ENCODE assay signal across 15 cellular contexts in the genomic region with DNA sequence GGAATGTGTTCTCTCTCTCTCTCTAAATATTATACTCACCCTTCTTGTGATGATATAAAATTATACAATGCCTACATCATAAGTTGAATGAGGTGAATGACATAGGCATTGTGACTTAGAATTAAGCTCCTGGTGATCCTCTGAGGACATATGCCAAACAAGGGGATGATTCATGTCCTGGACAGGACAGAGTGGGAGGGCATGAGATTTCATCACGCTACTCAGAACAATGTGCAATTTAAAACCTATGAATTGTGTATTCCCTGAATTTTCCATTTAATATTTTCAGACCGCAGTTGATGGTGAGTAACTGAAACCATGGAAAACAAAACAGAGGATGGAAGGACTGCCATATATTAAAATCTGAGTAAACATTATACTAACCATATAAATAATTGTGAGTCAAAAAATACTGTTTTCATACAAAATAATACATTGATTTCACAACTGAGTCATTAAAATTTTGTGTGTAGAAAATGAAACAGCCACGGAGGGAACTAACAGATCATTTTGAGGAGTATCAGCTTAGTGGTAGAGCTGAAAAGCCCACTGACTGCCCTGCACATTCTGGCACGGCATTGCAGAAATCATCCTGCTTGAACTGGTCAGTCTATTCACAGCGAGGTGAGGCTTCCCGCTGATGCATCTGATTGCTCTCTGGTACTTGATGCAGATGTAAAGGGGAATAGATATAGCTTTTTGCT.
A peak's percentile ranks its signal among the peaks of the same experiment; 100 is the strongest.
DNase-seq lines count a peak whose midpoint lies in the region; ATAC-seq and TF ChIP-seq lines count a peak whose summit lies in the region.
"Had no signal": no experiment of that assay in that cellular context is flagged by ENCODE, and none has a peak within 500 bp of the region (broad histone marks: within the 10 kb centered on the region; RNA-seq: fewer than 3 reads in every experiment).

No MANE protein-coding gene starts in this region.

- H2AFZ ChIP-seq in GM23248 (no peak overlapping the region), PC-9 (no peak overlapping the region)
- H2AFZ ChIP-seq: GM23338 had no signal

- no peak overlapping the region for H3K4me3 ChIP-seq in GM23248
- peak overlapping the region in 1 of 2 experiments; percentile 29; a peak in 2 of 4 replicates for H3K4me3 ChIP-seq in Panc1 (ENCODE audit: low read depth in 2 of 2, low read length in 2 of 2)
- no peak overlapping the region for H3K4me3 ChIP-seq in PC-9
- H3K4me3 ChIP-seq: GM23338 had no signal

- H3K9me3 Mint-ChIP-seq in neural crest cell = peaks cover 4% of the 10 kb centered on the region
- H3K9me3 Mint-ChIP-seq: GM23338 had no signal

- no peak overlapping the region for H3K4me3 Mint-ChIP-seq in neural crest cell
- H3K4me3 Mint-ChIP-seq: CD8-positive, alpha-beta T cell; GM23338; naive thymus-derived CD8-positive, alpha-beta T cell had no signal

- H3K36me3 ChIP-seq in GM23248 (ENCODE audit: low read depth) = no peaks in the 10 kb centered on the region
- no peaks in the 10 kb centered on the region for H3K36me3 ChIP-seq in Panc1 (ENCODE audit: control insufficient read depth, insufficient read depth, low read length)
- H3K36me3 ChIP-seq in PC-9 (ENCODE audit: low read depth) = no peaks in the 10 kb centered on the region

- H3K4me2 ChIP-seq in GM23248 (ENCODE audit: unreplicated experiment) (no peak overlapping the region), PC-9 (no peak overlapping the region)
- H3K4me2 ChIP-seq: GM23338 had no signal

- WGBS in GM23248 (ENCODE audit: low coverage in 1 of 2, low lambda C conversion rate in 2 of 2, missing lambda C conversion rate in 2 of 2), 2 experiments = 17 to 20% methylated on average over 6 of the region's 6 CpGs

- H3K9me3 ChIP-seq in GM23248 (ENCODE audit: low read depth) = no peaks in the 10 kb centered on the region
- no peaks in the 10 kb centered on the region for H3K9me3 ChIP-seq in Panc1 (ENCODE audit: control insufficient read depth, insufficient read depth, low read depth, low read length)
- no peaks in the 10 kb centered on the region for H3K9me3 ChIP-seq in PC-9 (ENCODE audit: insufficient read depth, low read depth)

- H3K27ac Mint-ChIP-seq in neural crest cell (ENCODE audit: unreplicated experiment) = peak overlapping the region; percentile 52
- H3K27ac Mint-ChIP-seq: CD8-positive, alpha-beta T cell; GM23338; naive thymus-derived CD8-positive, alpha-beta T cell had no signal

- peak; percentile 78; the same call in 1 of the 2 replicates for ATAC-seq in Panc1
- ATAC-seq: CD8-positive, alpha-beta T cell; GM23338; naive thymus-derived CD8-positive, alpha-beta T cell had no signal

- no peaks in the 10 kb centered on the region for H3K27me3 ChIP-seq in GM23248 (replicated peaks; ENCODE audit: insufficient read depth)
- no peaks in the 10 kb centered on the region for H3K27me3 ChIP-seq in Panc1 (ENCODE audit: control insufficient read depth, insufficient read depth, low read length)
- no peaks in the 10 kb centered on the region for H3K27me3 ChIP-seq in PC-9 (ENCODE audit: insufficient read depth, low read depth)

- POLR2A ChIA-PET in Panc1 (lab: Charles Lee) = no interaction called here
- POLR2A ChIA-PET in PC-9 (lab: Charles Lee; ENCODE audit: unreplicated experiment) = no interaction called here

- in situ Hi-C loops in GM23248 (cut with MboI) (no loop called here), Panc1 (cut with HindIII; ENCODE audit: low pct_unique_long_range_greater_than_20kb, low sequenced_read_pairs) (no loop called here), GM13976 (cut with MboI; ENCODE audit: low sequenced_read_pairs, unreplicated experiment) (no loop called here)

- H3K79me2 ChIP-seq in GM23248 (ENCODE audit: insufficient read depth) = no peaks in the 10 kb centered on the region
- H3K79me2 ChIP-seq in PC-9 (ENCODE audit: low read depth) = no peaks in the 10 kb centered on the region

- BruUV-seq in Panc1 (replicated peaks; lab: Mats Ljungman, UMichigan) (no TSS peak), PC-9 (replicated peaks; lab: Mats Ljungman, UMichigan) (no TSS peak)

- no peaks in the 10 kb centered on the region for H3K27me3 Mint-ChIP-seq in neural crest cell (ENCODE audit: low read depth)
- H3K27me3 Mint-ChIP-seq: naive thymus-derived CD8-positive, alpha-beta T cell had no signal

- H3K9me2 ChIP-seq in GM23248 (ENCODE audit: insufficient read depth) (no peaks in the 10 kb centered on the region), PC-9 (ENCODE audit: insufficient read depth) (no peaks in the 10 kb centered on the region)

- intact Hi-C loops in Panc1 (cut with micrococcal nuclease; ENCODE audit: unreplicated experiment) = no loop called here
- intact Hi-C loops in PC-9 (cut with micrococcal nuclease; ENCODE audit: unreplicated experiment) = no loop called here

- H3F3A ChIP-seq in GM23248 (ENCODE audit: insufficient read depth) (no peaks in the 10 kb centered on the region), PC-9 (ENCODE audit: insufficient read depth, low read depth) (no peaks in the 10 kb centered on the region)

- CTCF ChIA-PET in Panc1 (lab: Charles Lee) (interaction anchor here (0.5 kb wide), 1 partner anchor 226 kb away, joined by 4 read pairs; no protein-coding TSS in a partner anchor), PC-9 (lab: Charles Lee) (no interaction called here)

- H3K9ac ChIP-seq in GM23248 = no peak overlapping the region

- H3K4me1 ChIP-seq in GM23248 (ENCODE audit: insufficient read depth) (no peaks in the 10 kb centered on the region), Panc1 (ENCODE audit: control insufficient read depth, insufficient read depth, low read length) (peaks cover 12% of the 10 kb centered on the region), PC-9 (replicated peaks; ENCODE audit: insufficient read depth) (no peaks in the 10 kb centered on the region)

- H3K36me3 Mint-ChIP-seq in neural crest cell (ENCODE audit: low read depth) = peaks cover 3% of the 10 kb centered on the region
- H3K36me3 Mint-ChIP-seq: CD8-positive, alpha-beta T cell; naive thymus-derived CD8-positive, alpha-beta T cell had no signal

- no peaks in the 10 kb centered on the region for H4K20me1 ChIP-seq in GM23248 (ENCODE audit: insufficient read depth)
- H4K20me1 ChIP-seq in PC-9 (ENCODE audit: insufficient read depth) = no peaks in the 10 kb centered on the region

- peak; percentile 3 for DNase-seq in GM23248
- no peak for DNase-seq in Panc1 (ENCODE audit: low read depth, low spot score)
- peak; percentile 37 for DNase-seq in dermis blood vessel endothelial cell
- no peak for DNase-seq in neural crest cell (ENCODE audit: low read depth, low spot score)
- DNase-seq in PC-9 = no peak
- no peak for DNase-seq in GM13976 (ENCODE audit: low spot score)
- DNase-seq in SW480 (ENCODE audit: low spot score) = no peak
- DNase-seq in SIG-M5 (lab: John Stamatoyannopoulos, UW) = no peak
- DNase-seq: aorta; CD8-positive, alpha-beta T cell; islet precursor cell; naive thymus-derived CD8-positive, alpha-beta T cell; NCI-H2029 treated with DMSO at 0.1 percent for 48 hours; stimulated activated CD4-positive, alpha-beta T cell treated with anti-CD3 and anti-CD28 coated beads, Interleukin-15, amount 100 ng/mL, for 24 hours had no signal

- peaks cover 17% of the 10 kb centered on the region for H3K4me1 Mint-ChIP-seq in neural crest cell
- H3K4me1 Mint-ChIP-seq: naive thymus-derived CD8-positive, alpha-beta T cell had no signal

- H3K27ac ChIP-seq in GM23248 (no peak overlapping the region), Panc1 (ENCODE audit: low read length) (peak overlapping the region; percentile 51; the same call in 1 of the 2 replicates), PC-9 (no peak overlapping the region)

- TF ChIP-seq CTCF in Panc1 (IDR thresholded peaks at IDR 0.05) (no peak), neural crest cell (conservative IDR thresholded peaks at IDR 0.05) (no peak), PC-9 (conservative IDR thresholded peaks at IDR 0.05) (no peak), GM13976 (IDR thresholded peaks at IDR 0.05; ENCODE audit: borderline replicate concordance, control extremely low read depth, extremely low read depth, insufficient read depth, missing control alignments) (no peak)

Comparison
In these comparisons a context has a peak if more than half of its experiments do, and no peak if none do; other contexts are left out.
1. DNase-seq: peak in GM23248 (single experiment) and dermis blood vessel endothelial cell (single experiment); none in Panc1 (single experiment), neural crest cell (single experiment), PC-9 (0 of 2), GM13976 (single experiment), SW480 (single experiment) and SIG-M5 (single experiment).